1 cellular context compared by ENCODE assay signal in genomic region chr7:135260930-135261721, GRCh38.
TF ChIP-seq lines count a peak whose summit lies in the region.

No MANE protein-coding gene starts in this region.

TF ChIP-seq in K562, 482 proteins besides CTCF, POLR2A, EP300 and RAD21 (continued from another document):
- TF ChIP-seq E2F8 (IDR thresholded peaks at IDR 0.05; ENCODE audit: low read depth, partially characterized antibody), result no peak
